ENCODE assay signal across 22 cellular contexts in the genomic region with DNA sequence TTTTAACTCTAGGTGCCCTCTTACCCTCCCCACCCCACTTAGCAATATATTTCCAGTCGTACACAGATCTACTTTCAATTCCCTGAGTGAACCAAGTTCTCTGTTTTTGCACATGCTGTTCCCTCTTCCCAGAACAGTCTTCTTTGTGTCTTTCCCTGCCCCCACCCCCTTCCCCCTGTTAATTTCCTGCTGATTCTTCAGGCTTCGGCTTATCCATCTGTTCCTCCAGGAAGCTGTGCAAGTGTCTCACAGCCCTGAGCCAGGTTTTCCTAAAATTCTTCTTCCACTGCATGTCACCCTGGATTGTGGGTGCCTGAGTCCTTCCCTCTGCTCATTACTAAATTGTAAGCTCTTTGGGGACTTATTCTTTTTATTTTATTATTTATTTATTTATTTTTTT. TPM values are rescaled to one million over a fixed set of nuclear protein-coding genes. Genes with fewer than 3 reads are reported as not detected.
DNase-seq lines count a peak whose midpoint lies in the region; ATAC-seq and TF ChIP-seq lines count a peak whose summit lies in the region.
"Had no signal": no experiment of that assay in that cellular context is flagged by ENCODE, and none has a peak within 500 bp of the region (broad histone marks: within the 10 kb centered on the region; RNA-seq: fewer than 3 reads in every experiment).

No MANE protein-coding gene starts in this region.

- H3K27ac ChIP-seq in heart right ventricle, result peak overlapping the region in 9 of 10 donors; percentile 73 to 94 (median 90)
- peak overlapping the region; percentile 69 for H3K27ac ChIP-seq in psoas muscle
- H3K27ac ChIP-seq: VCaP had no signal

- H3K36me3 ChIP-seq in heart right ventricle, result no peaks in the 10 kb centered on the region
- H3K36me3 ChIP-seq in psoas muscle (ENCODE audit: insufficient read depth in 1 of 2, low read depth in 1 of 2), result no peaks in the 10 kb centered on the region
- H3K36me3 ChIP-seq: colonic mucosa, tibial nerve had no signal

- ATAC-seq in heart right ventricle (peak in 1 of 8 donors; percentile 18), psoas muscle (no peak), HG02571 (IDR thresholded peaks at IDR 0.05; ENCODE audit: unreplicated experiment) (no peak)
- ATAC-seq: activated T-cell treated with anti-CD3 and anti-CD28 coated beads, Interleukin-2, amount 50 U/mL, for 4 hours; T-cell had no signal

- H3K4me1 ChIP-seq in heart right ventricle (peaks cover 4 to 60% (median 40%) of the 10 kb centered on the region in 9 donors), psoas muscle (peaks cover 11% of the 10 kb centered on the region)

- H3K4me3 ChIP-seq in heart right ventricle, result no peak overlapping the region
- H3K4me3 ChIP-seq in psoas muscle, result no peak overlapping the region
- H3K4me3 ChIP-seq: colonic mucosa, tibial nerve had no signal

- TF ChIP-seq CTCF in heart right ventricle (IDR thresholded peaks at IDR 0.05) (no peak), psoas muscle (IDR thresholded peaks at IDR 0.05) (no peak)

- H3K9me3 ChIP-seq in heart right ventricle, result no peaks in the 10 kb centered on the region
- H3K9me3 ChIP-seq in psoas muscle, result no peaks in the 10 kb centered on the region
- H3K9me3 ChIP-seq: colonic mucosa, tibial nerve had no signal

- DNase-seq in D341Med (ENCODE audit: low spot score), result peak; percentile 62
- peak; percentile 9 for DNase-seq in NCI-H2171 (lab: John Stamatoyannopoulos, UW)
- DNase-seq in heart right ventricle, result no peak
- DNase-seq in psoas muscle, result no peak
- DNase-seq in activated CD4-positive, alpha-beta T cell treated with anti-CD3 and anti-CD28 coated beads, Interleukin-2, amount 50 U/mL, for 1 hour, result no peak
- no peak for DNase-seq in DMS153 (lab: John Stamatoyannopoulos, UW)
- no peak for DNase-seq in SKM-1 treated with dmso at 0.1 percent for 144 hours (lab: John Stamatoyannopoulos, UW; ENCODE audit: unreplicated experiment)
- DNase-seq: activated CD4-positive, alpha-beta memory T cell treated with anti-CD3 and anti-CD28 coated beads, Interleukin-2, amount 10 ng/mL, durations not matched to agents 7 days and 5 days; activated naive CD4-positive, alpha-beta T cell treated with anti-CD3 and anti-CD28 coated beads, Interleukin-2, amount 10 ng/mL, durations not matched to agents 7 days and 5 days; activated T-cell treated with anti-CD3 and anti-CD28 coated beads, Interleukin-2, amount 50 U/mL, for 4 hours; colonic mucosa; Kasumi-1; midbrain; NCI-H1092; NCI-H2081; NCI-H510A treated with DMSO at 0.1 percent for 48 hours; SHP77 treated with DMSO at 0.1 percent for 48 hours; stimulated activated CD4-positive, alpha-beta T cell treated with anti-CD3 and anti-CD28 coated beads, Interleukin-15, amount 100 ng/mL, for 24 hours; T-cell had no signal

- H3K27me3 ChIP-seq in heart right ventricle (no peaks in the 10 kb centered on the region), psoas muscle (ENCODE audit: insufficient read depth in 3 of 3, low read length in 2 of 3) (no peaks in the 10 kb centered on the region)
- H3K27me3 ChIP-seq: colonic mucosa had no signal

- intact Hi-C loops in heart right ventricle (cut with DNase I) (loop anchor here in 2 of 10 donors (5.0 kb wide), 1 partner anchor 73 kb away; no protein-coding TSS in a partner anchor), psoas muscle (cut with DNase I) (loop anchor here in 1 of 2 donors (10.0 kb wide), 1 partner anchor 305 kb away; the partner anchor contains the start of gene DLX3)

- 32 to 36% methylated on average over 2 of the region's 2 CpGs for WGBS in heart right ventricle, 2 donors
- 38 to 66% (median 44%) methylated on average over 2 of the region's 2 CpGs for WGBS in psoas muscle, 3 donors

RNA-seq across cellular contexts. Expression of gene SPOP, which starts 12.4 kb away (rescaled TPM):
- 10 to 100 TPM; 39.8 to 79.9 (median 67.7) TPM for total RNA-seq in heart right ventricle
- 10 to 100 TPM; 42.4 to 44.5 TPM for polyA plus RNA-seq in heart right ventricle
- total RNA-seq in psoas muscle, result 10 to 100 TPM; 37.1 to 59.7 (median 52.0) TPM
- polyA plus RNA-seq in psoas muscle, result 10 to 100 TPM; 31.2 to 64.9 (median 35.5) TPM

RNA-seq across cellular contexts. Expression of gene SLC35B1, which starts 17.5 kb away (rescaled TPM):
- 10 to 100 TPM; 60.5 to 92.4 (median 69.1) TPM for total RNA-seq in heart right ventricle
- polyA plus RNA-seq in heart right ventricle, result 100 to 1,000 TPM in 1 of 2 donors, 10 to 100 TPM in 1; 68.8 to 146 TPM
- 10 to 100 TPM; 39.5 to 69.5 (median 60.9) TPM for total RNA-seq in psoas muscle
- polyA plus RNA-seq in psoas muscle, result 10 to 100 TPM; 60.7 to 85.7 (median 83.5) TPM

Comparison
In these comparisons a context has a peak if more than half of its experiments do, and no peak if none do; other contexts are left out.
1. DNase-seq: peak in D341Med (single experiment) and NCI-H2171 (single experiment); none in heart right ventricle (0 of 2), psoas muscle (0 of 2), activated CD4-positive, alpha-beta T cell treated with anti-CD3 and anti-CD28 coated beads, Interleukin-2, amount 50 U/mL, for 1 hour (single experiment), DMS153 (single experiment) and SKM-1 treated with dmso at 0.1 percent for 144 hours (single experiment).